8 cellular contexts compared by ENCODE assay signal in the genomic region with DNA sequence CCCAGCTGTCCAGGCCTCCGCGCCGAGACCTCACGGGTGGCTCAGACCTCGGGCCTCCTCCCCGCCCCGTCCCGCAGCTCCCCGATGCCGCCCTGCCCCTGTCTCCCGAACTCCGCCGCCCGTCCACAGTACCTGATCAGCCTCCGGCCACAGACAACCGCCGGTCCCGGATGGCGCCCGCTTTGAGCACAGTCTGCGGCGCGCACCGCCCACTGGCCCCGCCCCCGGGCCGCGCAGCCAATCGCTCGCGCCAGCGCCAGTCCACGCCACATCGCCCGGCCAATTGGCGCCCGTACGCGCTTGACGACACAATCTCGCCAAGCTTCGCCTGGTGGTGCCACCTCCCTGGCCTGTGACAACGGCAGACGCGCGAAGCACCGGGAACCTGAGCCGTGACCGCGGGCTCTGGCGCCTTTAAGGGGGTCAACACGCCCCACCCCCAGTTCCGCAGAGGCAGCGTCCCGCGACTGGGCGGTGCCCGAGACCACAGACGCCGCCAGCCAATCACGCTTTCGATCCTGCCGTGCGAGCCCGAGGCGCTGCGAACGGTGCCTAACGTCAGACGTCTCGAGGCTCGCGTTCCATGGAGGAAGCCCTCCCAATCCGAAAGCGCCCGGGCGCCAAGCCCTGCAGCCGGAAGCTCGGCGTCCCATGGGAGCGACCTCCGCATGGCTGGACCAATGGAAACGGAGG. TPM values are rescaled to one million over a fixed set of nuclear protein-coding genes. Genes with fewer than 3 reads are reported as not detected.
A peak's percentile ranks its signal among the peaks of the same experiment; 100 is the strongest.
DNase-seq lines count a peak whose midpoint lies in the region; ATAC-seq and TF ChIP-seq lines count a peak whose summit lies in the region.

A gene (minus strand): TSS at position 388 of the 693 bp plus-strand sequence. CDS start 116 bp downstream, at position 272.

- H3K4me1 ChIP-seq in breast epithelium (peaks cover 0 to 14% of the 10 kb centered on the region in 2 donors), skeletal muscle tissue (ENCODE audit: control insufficient read depth in 3 of 3, insufficient read depth in 3 of 3, low read length in 3 of 3) (peaks cover 32 to 44% (median 33%) of the 10 kb centered on the region in 3 donors)

- TF ChIP-seq CTCF in WERI-Rb-1 (IDR thresholded peaks at IDR 0.05; ENCODE audit: low read depth, low read length) (no peak), breast epithelium (IDR thresholded peaks at IDR 0.05) (no peak)

- DNase-seq in AG08395 (ENCODE audit: low spot score) (peak; percentile 98), NCI-H2227 (lab: John Stamatoyannopoulos, UW; ENCODE audit: unreplicated experiment) (peak; percentile 98), WERI-Rb-1 (peak; percentile 92), breast epithelium (ENCODE audit: low spot score in 2 of 2) (peak; percentile 96)

- H3K27ac ChIP-seq in WERI-Rb-1 (peak within 1 kb of the TSS; percentile 91), breast epithelium (peak within 1 kb of the TSS; percentile 98 to 99), skeletal muscle tissue (ENCODE audit: low read depth, low read length) (peak within 1 kb of the TSS; percentile 99)

- intact Hi-C loops in breast epithelium (cut with DNase I; ENCODE audit: low total_unique reads): no loop called here

- H3K27me3 ChIP-seq in WERI-Rb-1 (ENCODE audit: insufficient read depth, low read depth, severe bottlenecking) (no peaks in the 10 kb centered on the region), breast epithelium (no peaks in the 10 kb centered on the region), skeletal muscle tissue (ENCODE audit: control insufficient read depth in 3 of 3, insufficient read depth in 3 of 3, low read length in 3 of 3) (no peaks in the 10 kb centered on the region)

- peak; percentile 50 for TF ChIP-seq POLR2A in breast epithelium (IDR thresholded peaks at IDR 0.05)

- ATAC-seq in GM18909 (IDR thresholded peaks at IDR 0.05; ENCODE audit: poor library complexity, unreplicated experiment) (peak; percentile 84), HG03159 (IDR thresholded peaks at IDR 0.05; ENCODE audit: unreplicated experiment) (peak; percentile 82)

- H3K9ac ChIP-seq in skeletal muscle tissue (ENCODE audit: low read depth in 1 of 3, low read length in 3 of 3): peak within 1 kb of the TSS; percentile 86 to 93 (median 91)

- H3K4me3 ChIP-seq in WERI-Rb-1 (ENCODE audit: low read depth, low read length): peak within 1 kb of the TSS; percentile 63
- H3K4me3 ChIP-seq in breast epithelium: peak within 1 kb of the TSS; percentile 64 to 89 (median 83)
- H3K4me3 ChIP-seq in iPS-18c (ENCODE audit: insufficient read depth, low read depth, low read length): peak within 1 kb of the TSS; percentile 95
- H3K4me3 ChIP-seq in skeletal muscle tissue (ENCODE audit: low read length in 3 of 3): peak within 1 kb of the TSS; percentile 91 to 99 (median 99)

- no peaks in the 10 kb centered on the region for H3K9me3 ChIP-seq in WERI-Rb-1 (ENCODE audit: severe bottlenecking)
- no peaks in the 10 kb centered on the region for H3K9me3 ChIP-seq in breast epithelium
- no peaks in the 10 kb centered on the region for H3K9me3 ChIP-seq in iPS-18c (ENCODE audit: control insufficient read depth, insufficient read depth, low read length)
- H3K9me3 ChIP-seq in skeletal muscle tissue (ENCODE audit: control insufficient read depth in 3 of 3, low read length in 3 of 3): no peaks in the 10 kb centered on the region

- peaks cover 17% of the 10 kb centered on the region for H3K36me3 ChIP-seq in WERI-Rb-1
- no peaks in the 10 kb centered on the region for H3K36me3 ChIP-seq in breast epithelium
- peaks cover 10 to 21% (median 16%) of the 10 kb centered on the region in 3 donors for H3K36me3 ChIP-seq in skeletal muscle tissue (ENCODE audit: control insufficient read depth in 3 of 3, insufficient read depth in 3 of 3, low read length in 3 of 3)

RNA-seq across cellular contexts. Expression of the gene that starts here (rescaled TPM):
- 10 to 100 TPM; 26.2 to 48.4 (median 45.1) TPM for total RNA-seq in breast epithelium
- total RNA-seq in skeletal muscle tissue: 31.8 TPM

Comparison
In these comparisons a context has a peak if more than half of its experiments do, and no peak if none do; other contexts are left out.
1. Peak in every context shown above with its lines: DNase-seq, ATAC-seq, H3K4me3 ChIP-seq and H3K27ac ChIP-seq.